2 cellular contexts compared by ENCODE assay signal in genomic region chr4:5067908-5068307, GRCh38.
TF ChIP-seq lines count a peak whose summit lies in the region.

No MANE protein-coding gene starts in this region.

TF ChIP-seq in HepG2, 621 proteins besides CTCF, POLR2A, EP300 and RAD21:
- peak; percentile 89 for TF ChIP-seq ZBTB40 (IDR thresholded peaks at IDR 0.05)
- no peak for TF ChIP-seq ZBTB40 (CRISPR knock-in tag; IDR thresholded peaks at IDR 0.05)
- TF ChIP-seq RFX5 (IDR thresholded peaks at IDR 0.05; ENCODE audit: low read depth, low read length) = no peak
- TF ChIP-seq ZNF605 (CRISPR knock-in tag; IDR thresholded peaks at IDR 0.05) = no peak
- no peak for TF ChIP-seq PHF8 (CRISPR knock-in tag; IDR thresholded peaks at IDR 0.05)
- TF ChIP-seq IRF9 (CRISPR knock-in tag; IDR thresholded peaks at IDR 0.05; ENCODE audit: borderline replicate concordance) = no peak
- no peak for TF ChIP-seq HOXD1 (CRISPR knock-in tag; IDR thresholded peaks at IDR 0.05)
- TF ChIP-seq ONECUT2 (CRISPR knock-in tag; IDR thresholded peaks at IDR 0.05) = no peak
- TF ChIP-seq TFDP1 (CRISPR knock-in tag; IDR thresholded peaks at IDR 0.05; ENCODE audit: borderline replicate concordance) = no peak

TF ChIP-seq in K562, 482 proteins besides CTCF, POLR2A, EP300 and RAD21:
- no peak for TF ChIP-seq YBX1 (IDR thresholded peaks at IDR 0.05)
- peak; percentile 59; the same call in 1 of the 2 replicates for TF ChIP-seq ZBTB40 (IDR thresholded peaks at IDR 0.05)
- no peak for TF ChIP-seq ZBTB40 (CRISPR knock-in tag; IDR thresholded peaks at IDR 0.05)
- TF ChIP-seq ZBTB7A (IDR thresholded peaks at IDR 0.05; ENCODE audit: borderline replicate concordance, control insufficient read depth, low read depth, low read length) = no peak
